8 cellular contexts compared by ENCODE assay signal in the genomic region with DNA sequence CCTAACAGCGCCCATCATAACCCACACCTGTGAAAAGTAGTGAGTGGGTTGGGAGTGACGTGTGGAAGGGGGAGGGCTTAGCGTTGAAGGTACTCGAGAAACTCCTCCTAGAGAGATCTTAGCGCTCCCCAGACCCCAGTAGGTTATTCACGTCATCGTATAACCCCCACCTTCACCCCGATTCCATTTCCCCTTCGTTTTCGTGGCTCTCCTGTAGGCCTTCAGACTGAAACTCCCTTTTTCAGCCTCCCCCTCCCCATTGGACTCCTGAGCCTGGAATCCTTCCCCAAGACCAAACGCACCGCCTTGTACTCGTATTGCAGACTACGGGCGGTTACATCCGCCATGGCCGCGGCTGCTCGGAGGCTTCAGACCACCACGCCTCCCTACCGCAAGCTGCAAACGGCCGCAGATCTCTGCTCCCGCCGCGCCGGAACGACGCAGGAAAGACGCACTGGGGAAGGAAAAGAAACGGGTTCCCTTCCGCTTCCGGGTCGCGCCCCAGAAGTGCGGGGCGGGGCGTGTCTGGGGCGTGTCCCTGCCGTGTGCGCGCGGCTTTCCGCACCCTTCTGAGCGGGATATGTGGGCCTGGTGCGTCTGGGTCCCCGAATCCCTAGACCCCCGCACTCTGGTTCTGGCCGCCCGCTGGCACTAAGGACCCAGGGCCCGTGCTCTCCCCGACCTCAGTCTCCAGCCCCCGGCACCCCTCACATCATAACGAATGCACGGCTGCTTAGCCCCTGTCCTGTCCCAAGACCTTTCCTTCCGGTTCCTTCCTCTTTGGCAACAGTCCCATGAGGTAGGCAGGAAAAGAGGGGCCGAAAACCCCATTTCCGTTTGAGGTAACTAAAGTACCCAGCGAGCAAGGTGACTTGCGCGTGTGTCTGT. TPM values are rescaled to one million over a fixed set of nuclear protein-coding genes. Genes with fewer than 3 reads are reported as not detected.
DNase-seq lines count a peak whose midpoint lies in the region; ATAC-seq and TF ChIP-seq lines count a peak whose summit lies in the region.

A gene (minus strand): TSS at position 456 of the 888 bp plus-strand sequence. CDS start 109 bp downstream, at position 347.

- peak in 1 of 4 experiments; percentile 24 for TF ChIP-seq CTCF in prostate gland (IDR thresholded peaks at IDR 0.05)

- H3K36me3 ChIP-seq in prostate gland, result peaks cover 13 to 16% of the 10 kb centered on the region in 2 donors

- TF ChIP-seq POLR2A in prostate gland (IDR thresholded peaks at IDR 0.05), result peak; percentile 62

- under 1% methylated on average over 61 of the region's 61 CpGs for WGBS in prostate gland

- peaks cover 8% of the 10 kb centered on the region for H3K4me1 ChIP-seq in prostate gland (replicated peaks)

- no peaks in the 10 kb centered on the region for H3K9me3 ChIP-seq in prostate gland

- ATAC-seq in GM18502 (IDR thresholded peaks at IDR 0.05; ENCODE audit: poor library complexity, unreplicated experiment), result peak; percentile 94
- ATAC-seq in HG02943 (IDR thresholded peaks at IDR 0.05; ENCODE audit: low read depth, unreplicated experiment), result peak; percentile 86
- peak; percentile 99 for ATAC-seq in left ventricle myocardium superior

- intact Hi-C loops in left ventricle myocardium superior (cut with micrococcal nuclease), result no loop called here
- intact Hi-C loops in prostate gland (cut with DNase I), result loop anchor here (2.0 to 10.0 kb wide), 2 partner anchors 39 to 199 kb away; a partner anchor contains a TSS

- H3K27ac ChIP-seq in prostate gland, result peak within 1 kb of the TSS; percentile 72 to 77

- DNase-seq in NCI-H1930 (lab: John Stamatoyannopoulos, UW) (peak; percentile 84 to 85), T-helper 2 cell (peak; percentile 83 to 95 (median 90)), amygdala (lab: John Stamatoyannopoulos, UW) (peak; percentile 33 to 93 (median 78)), left ventricle myocardium superior (peak; percentile 93), prostate gland (ENCODE audit: low spot score) (peak; percentile 84), ureter (ENCODE audit: low spot score) (peak; percentile 89)

- H3K4me3 ChIP-seq in prostate gland, result peak within 1 kb of the TSS; percentile 67 to 72

- no peaks in the 10 kb centered on the region for H3K27me3 ChIP-seq in prostate gland (replicated peaks; ENCODE audit: insufficient read depth)

RNA-seq across cellular contexts. Expression of the gene that starts here (rescaled TPM):
- total RNA-seq in left ventricle myocardium superior (55.3 TPM), prostate gland (100 to 1,000 TPM; 117 to 148 TPM), ureter (139 TPM)

Comparison
In these comparisons a context has a peak if more than half of its experiments do, and no peak if none do; other contexts are left out.
1. Peak in every context shown above with its lines: DNase-seq, ATAC-seq, H3K4me3 ChIP-seq and H3K27ac ChIP-seq.